In the genomic region with DNA sequence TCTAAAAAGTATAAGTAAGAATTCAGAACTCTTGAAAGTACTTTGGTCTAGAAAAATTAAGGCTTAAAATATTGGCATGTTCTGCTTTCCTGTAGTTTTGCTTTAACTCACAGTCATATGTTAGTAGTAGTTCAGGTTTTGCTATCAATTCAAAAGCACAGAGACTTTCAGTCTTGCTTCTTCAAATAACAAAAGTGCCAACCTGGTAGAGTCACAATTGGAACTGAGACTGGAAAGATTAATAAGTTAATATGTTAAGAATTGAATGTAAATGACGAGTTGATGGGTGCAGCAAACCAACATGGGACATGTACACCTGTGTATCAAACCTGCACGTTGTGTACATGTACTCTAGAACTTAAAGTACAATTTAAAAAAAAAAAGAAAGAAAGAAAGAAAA, we compare ENCODE assay signal across 25 cellular contexts.
"Had no signal": no experiment of that assay in that cellular context is flagged by ENCODE, and none has a peak within 500 bp of the region (broad histone marks: within the 10 kb centered on the region; RNA-seq: fewer than 3 reads in every experiment).

No MANE protein-coding gene starts in this region.

- H3K9me3 ChIP-seq: colonic mucosa, esophagus muscularis mucosa, gastroesophageal sphincter, heart left ventricle, left lung, lower lobe of right lung, mucosa of descending colon had no signal

- H3K27ac ChIP-seq: colonic mucosa, epithelial cell of prostate, esophagus muscularis mucosa, foreskin keratinocyte, gastroesophageal sphincter, heart left ventricle, hepatocyte, left lung, lower lobe of right lung had no signal

- H3K4me1 ChIP-seq: colonic mucosa, foreskin keratinocyte, left lung, lower lobe of right lung had no signal

- H3K36me3 ChIP-seq: colonic mucosa, esophagus muscularis mucosa, gastroesophageal sphincter, heart left ventricle, left lung, lower lobe of right lung had no signal

- DNase-seq: colonic mucosa; cortex of kidney; effector CD8-positive, alpha-beta T cell; effector memory CD8-positive, alpha-beta T cell; endodermal cell; erythroblast; foreskin keratinocyte; heart left ventricle; hypothalamus; immature natural killer cell; islet precursor cell; kidney; kidney glomerular epithelial cell; left cardiac atrium; left lung; left ventricle myocardium superior; lower lobe of right lung; mesenchymal stem cell; mucosa of descending colon; naive B cell had no signal

- H3K27me3 ChIP-seq: colonic mucosa, esophagus muscularis mucosa, foreskin keratinocyte, gastroesophageal sphincter, heart left ventricle, hepatocyte, left lung had no signal

- H3K4me3 ChIP-seq: colonic mucosa, esophagus muscularis mucosa, gastroesophageal sphincter, heart left ventricle, hepatocyte, left lung, lower lobe of right lung, mucosa of descending colon had no signal

- ATAC-seq: effector memory CD8-positive, alpha-beta T cell; foreskin keratinocyte; gastroesophageal sphincter; heart left ventricle; left cardiac atrium; left lung; left ventricle myocardium superior; lower lobe of right lung; mucosa of descending colon had no signal

- FAIRE-seq: endometrium had no signal
